16 cellular contexts compared by ENCODE assay signal in genomic region chr12:39033789-39034188, GRCh38.
DNase-seq lines count a peak whose midpoint lies in the region; ATAC-seq, FAIRE-seq and TF ChIP-seq lines count a peak whose summit lies in the region.
"Had no signal": no experiment of that assay in that cellular context is flagged by ENCODE, and none has a peak within 500 bp of the region (broad histone marks: within the 10 kb centered on the region; RNA-seq: fewer than 3 reads in every experiment).

No MANE protein-coding gene starts in this region.

- FAIRE-seq in HepG2 (lab: Jason Lieb, UNC): no peak
- FAIRE-seq in HTR-8/SVneo (lab: Jason Lieb, UNC): peak; percentile 49
- FAIRE-seq in H1 (lab: Jason Lieb, UNC): no peak
- FAIRE-seq: A549, D721Med, GM12878, GM18507 had no signal

- H3K79me1 ChIP-seq in H1 (ENCODE audit: low read depth, low read length): no peaks in the 10 kb centered on the region

- no peak overlapping the region for H4K5ac ChIP-seq in H1 (ENCODE audit: insufficient read length, low read depth, low read length)

- ATAC-seq in HepG2 (no peak), right lobe of liver (no peak)
- no peak for ATAC-seq in activated T-cell treated with anti-CD3 and anti-CD28 coated beads, Interleukin-2, amount 50 U/mL, for 4 hours
- ATAC-seq: A549; CD8-positive, alpha-beta T cell; GM12878 had no signal

- H2AK5ac ChIP-seq in H1 (ENCODE audit: low read depth, low read length): no peak overlapping the region

- H3K4me1 Mint-ChIP-seq in activated T-cell treated with anti-CD3 and anti-CD28 coated beads, Interleukin-2, amount 50 U/mL, for 4 hours (ENCODE audit: low read depth): no peaks in the 10 kb centered on the region

- H3K79me2 ChIP-seq in HepG2 (ENCODE audit: insufficient read depth, low read length) (no peaks in the 10 kb centered on the region), H1 (ENCODE audit: control insufficient read depth in 1 of 2, insufficient read depth in 2 of 2, low read length in 2 of 2) (no peaks in the 10 kb centered on the region)

- H3K18ac ChIP-seq in H1 (ENCODE audit: extremely low read depth, low read length): no peak overlapping the region

- DNase-seq in HepG2 (ENCODE audit: low spot score): no peak
- no peak for DNase-seq in right lobe of liver
- DNase-seq in HTR-8/SVneo (ENCODE audit: insufficient read length, low spot score): no peak
- DNase-seq in H1 (ENCODE audit: low read depth in 1 of 2, low spot score in 2 of 2): no peak
- no peak for DNase-seq in activated T-cell treated with anti-CD3 and anti-CD28 coated beads, Interleukin-2, amount 50 U/mL, for 4 hours
- DNase-seq in NCI-H2171 treated with DMSO at 0.1 percent for 48 hours (lab: John Stamatoyannopoulos, UW): no peak
- no peak for DNase-seq in activated CD8-positive, alpha-beta memory T cell treated with anti-CD3 and anti-CD28 coated beads, Interleukin-2, amount 50 U/mL, for 48 hours
- DNase-seq: CD8-positive, alpha-beta T cell; COR-L47; DMS79; H7 had no signal

- intact Hi-C loops in HepG2 (cut with micrococcal nuclease; ENCODE audit: unreplicated experiment) (no loop called here), right lobe of liver (cut with DNase I) (no loop called here)

- no peaks in the 10 kb centered on the region for H3K9me3 Mint-ChIP-seq in activated T-cell treated with anti-CD3 and anti-CD28 coated beads, Interleukin-2, amount 50 U/mL, for 4 hours

- TF ChIP-seq POLR2A in HepG2 (IDR thresholded peaks at IDR 0.05; ENCODE audit: insufficient read depth in 1 of 2, low read depth in 2 of 2, low read length in 2 of 2) (no peak), right lobe of liver (IDR thresholded peaks at IDR 0.05) (no peak), H1 (IDR thresholded peaks at IDR 0.05; ENCODE audit: control extremely low read depth in 1 of 2, low read depth in 2 of 2, low read length in 2 of 2) (no peak)

- no peak overlapping the region for H3K4ac ChIP-seq in H1 (replicated peaks; ENCODE audit: insufficient read length, low read depth, low read length)

- no peaks in the 10 kb centered on the region for H3K27me3 ChIP-seq in HepG2 (ENCODE audit: control insufficient read depth in 1 of 2, insufficient read depth in 2 of 2, low read length in 2 of 2)
- H3K27me3 ChIP-seq in right lobe of liver: no peaks in the 10 kb centered on the region
- H3K27me3 ChIP-seq in H1 (replicated peaks in 1 of 4; ENCODE audit: control insufficient read depth in 3 of 4, extremely low read depth in 1 of 4, insufficient read depth in 3 of 4, low read length in 3 of 4): no peaks in the 10 kb centered on the region

- H2BK15ac ChIP-seq in H1 (ENCODE audit: low read length): no peak overlapping the region

- no peak overlapping the region for H3K56ac ChIP-seq in H1 (replicated peaks; ENCODE audit: insufficient read length, low read depth, low read length)

- TF ChIP-seq CTCF in HepG2 (CRISPR knock-in tag; IDR thresholded peaks at IDR 0.05) (no peak), right lobe of liver (IDR thresholded peaks at IDR 0.05) (no peak), H1 (IDR thresholded peaks at IDR 0.05; ENCODE audit: control extremely low read depth in 1 of 3, insufficient read depth in 1 of 3, low read depth in 1 of 3, low read length in 3 of 3) (no peak)

- H3K4me3 Mint-ChIP-seq in activated T-cell treated with anti-CD3 and anti-CD28 coated beads, Interleukin-2, amount 50 U/mL, for 4 hours: no peak overlapping the region
- H3K4me3 Mint-ChIP-seq: CD14-positive monocyte; CD8-positive, alpha-beta T cell had no signal

- H3K4me3 ChIP-seq in HepG2 (replicated peaks in 1 of 3; ENCODE audit: insufficient read depth in 1 of 3, low read depth in 2 of 3, low read length in 3 of 3) (no peak overlapping the region), right lobe of liver (no peak overlapping the region), H1 (ENCODE audit: extremely low read depth in 1 of 4, insufficient read depth in 2 of 4, low read depth in 3 of 4, low read length in 4 of 4) (no peak overlapping the region)
- H3K4me3 ChIP-seq: A549, GM12878 had no signal

- H2BK20ac ChIP-seq in H1 (ENCODE audit: low read length): no peak overlapping the region

- H3K9me3 ChIP-seq in HepG2 (ENCODE audit: low read length) (no peaks in the 10 kb centered on the region), right lobe of liver (no peaks in the 10 kb centered on the region), H1 (ENCODE audit: insufficient read depth in 2 of 2, low read depth in 1 of 2, low read length in 1 of 2) (no peaks in the 10 kb centered on the region)
- H3K9me3 ChIP-seq: A549 had no signal

- H3K36me3 Mint-ChIP-seq in activated T-cell treated with anti-CD3 and anti-CD28 coated beads, Interleukin-2, amount 50 U/mL, for 4 hours (ENCODE audit: insufficient read depth): no peaks in the 10 kb centered on the region
- H3K36me3 Mint-ChIP-seq: CD14-positive monocyte; CD8-positive, alpha-beta T cell had no signal

- H2AFZ ChIP-seq in HepG2 (ENCODE audit: low read length) (no peak overlapping the region), H1 (ENCODE audit: low read length) (no peak overlapping the region)

- in situ Hi-C loops in HepG2 (cut with HindIII; ENCODE audit: extremely low pct_ligation_motif_present, low pct_unique_long_range_greater_than_20kb): no loop called here

- H3K14ac ChIP-seq in H1 (ENCODE audit: insufficient read length): no peak overlapping the region

- H2BK120ac ChIP-seq in H1 (replicated peaks; ENCODE audit: low read depth, low read length): no peak overlapping the region

- H3K4me2 ChIP-seq in HepG2 (ENCODE audit: low read depth, low read length) (no peak overlapping the region), H1 (ENCODE audit: insufficient read depth in 1 of 2, low read depth in 2 of 2, low read length in 2 of 2) (no peak overlapping the region)
- H3K4me2 ChIP-seq: A549 had no signal

- no peak overlapping the region for H2BK12ac ChIP-seq in H1 (ENCODE audit: low read depth, low read length)

- H2BK5ac ChIP-seq in H1 (ENCODE audit: low read depth, low read length): no peak overlapping the region

- H3K27ac ChIP-seq in HepG2 (ENCODE audit: extremely low read length, insufficient read depth, low read length) (no peak overlapping the region), right lobe of liver (no peak overlapping the region), H1 (ENCODE audit: low read depth, low read length) (no peak overlapping the region)
- H3K27ac ChIP-seq: A549 had no signal

- H3K9ac ChIP-seq in HepG2 (ENCODE audit: insufficient read depth, low read depth, low read length): no peak overlapping the region
- H3K9ac ChIP-seq in H1 (replicated peaks in 1 of 4; ENCODE audit: extremely low read depth in 1 of 4, low read depth in 3 of 4, low read length in 3 of 4): no peak overlapping the region

- no peak overlapping the region for H3K23ac ChIP-seq in H1 (ENCODE audit: insufficient read length)

- H3K4me1 ChIP-seq in HepG2 (ENCODE audit: insufficient read depth, low read length) (no peaks in the 10 kb centered on the region), right lobe of liver (no peaks in the 10 kb centered on the region), H1 (replicated peaks in 1 of 4; ENCODE audit: control insufficient read depth in 3 of 4, insufficient read depth in 4 of 4, low read length in 3 of 4) (no peaks in the 10 kb centered on the region)
- H3K4me1 ChIP-seq: A549 had no signal

- H3K27me3 Mint-ChIP-seq in activated T-cell treated with anti-CD3 and anti-CD28 coated beads, Interleukin-2, amount 50 U/mL, for 4 hours (ENCODE audit: low read depth): peaks cover 1% of the 10 kb centered on the region

- no peak overlapping the region for H4K91ac ChIP-seq in H1 (replicated peaks; ENCODE audit: insufficient read length, low read length)

- H3K36me3 ChIP-seq in HepG2 (replicated peaks in 1 of 2; ENCODE audit: control insufficient read depth in 1 of 2, insufficient read depth in 2 of 2, low read length in 2 of 2) (no peaks in the 10 kb centered on the region), right lobe of liver (no peaks in the 10 kb centered on the region), H1 (ENCODE audit: control insufficient read depth in 2 of 4, insufficient read depth in 4 of 4, low read length in 3 of 4) (no peaks in the 10 kb centered on the region)

- CTCF ChIA-PET in HepG2 (lab: Yijun Ruan, JAX; ENCODE audit: low intra/inter-chr PET ratio, low total read pairs) (no interaction called here), H1 (lab: Charles Lee; ENCODE audit: partially characterized antibody) (no interaction called here)

- H4K8ac ChIP-seq in H1 (ENCODE audit: extremely low read depth, insufficient read depth, low read length): no peak overlapping the region

- no peaks in the 10 kb centered on the region for H3K23me2 ChIP-seq in H1 (ENCODE audit: low read depth, low read length)

- TF ChIP-seq RAD21 in HepG2 (CRISPR knock-in tag; IDR thresholded peaks at IDR 0.05) (no peak), H1 (IDR thresholded peaks at IDR 0.05 in 1 of 2, conservative IDR thresholded peaks at IDR 0.05 in 1 of 2; ENCODE audit: low read depth in 2 of 2, low read length in 2 of 2) (no peak)

- H4K20me1 ChIP-seq in HepG2 (ENCODE audit: insufficient read depth, low read length) (no peaks in the 10 kb centered on the region), H1 (replicated peaks in 1 of 2; ENCODE audit: control insufficient read depth in 1 of 2, insufficient read depth in 2 of 2, low read length in 2 of 2) (no peaks in the 10 kb centered on the region)

- no TSS peak for BruUV-seq in HepG2 (replicated peaks; lab: Mats Ljungman, UMichigan)

- POLR2A ChIA-PET in HepG2 (lab: Yijun Ruan, JAX): no interaction called here
- POLR2A ChIA-PET in H1 (lab: Charles Lee; ENCODE audit: partially characterized antibody): no interaction called here

- TF ChIP-seq EP300 in HepG2 (IDR thresholded peaks at IDR 0.05; ENCODE audit: low read depth in 2 of 2, low read length in 2 of 2) (no peak), HepG2 (CRISPR knock-in tag; IDR thresholded peaks at IDR 0.05; ENCODE audit: borderline replicate concordance) (no peak), H1 (IDR thresholded peaks at IDR 0.05; ENCODE audit: borderline replicate concordance in 1 of 2, low read depth in 2 of 2, low read length in 2 of 2) (no peak)

- 6% methylated on average over 4 of the region's 4 CpGs for WGBS in HepG2 (ENCODE audit: low lambda C conversion rate)
- WGBS in right lobe of liver (ENCODE audit: insufficient coverage, low coverage, low lambda C conversion rate, missing lambda C conversion rate): 63% methylated on average over 4 of the region's 4 CpGs
- 92% methylated on average over 4 of the region's 4 CpGs; no CpG with 5 or more reads in 1 of the 2 experiments for WGBS in H1 (ENCODE audit: extremely low coverage in 1 of 2, insufficient coverage in 1 of 2, insufficient read length in 1 of 2, insufficient replicate concordance in 2 of 2, low coverage in 1 of 2, low lambda C conversion rate in 2 of 2, missing lambda C conversion rate in 1 of 2), 2 experiments

TF ChIP-seq in HepG2, 621 proteins besides CTCF, POLR2A, EP300 and RAD21 (continues in another document):
- TF ChIP-seq CREB1 (IDR thresholded peaks at IDR 0.05) (0 out of 2 replicates have a peak, but pooled peaks have one; percentile 15), CREB1 (CRISPR knock-in tag; IDR thresholded peaks at IDR 0.05) (no peak), ARNTL (CRISPR knock-in tag; IDR thresholded peaks at IDR 0.05) (no peak)

TF ChIP-seq in H1, 55 proteins besides CTCF, POLR2A, EP300 and RAD21 (continues in another document):
- TF ChIP-seq SIX5 (IDR thresholded peaks at IDR 0.05; ENCODE audit: low read depth, low read length) (peak; percentile 39), CREB1 (IDR thresholded peaks at IDR 0.05) (no peak), SAP30 (IDR thresholded peaks at IDR 0.05; ENCODE audit: insufficient read depth, insufficient replicate concordance, low read length) (no peak)
